Comparison of ENCODE assay signal across 9 cellular contexts in the genomic region with DNA sequence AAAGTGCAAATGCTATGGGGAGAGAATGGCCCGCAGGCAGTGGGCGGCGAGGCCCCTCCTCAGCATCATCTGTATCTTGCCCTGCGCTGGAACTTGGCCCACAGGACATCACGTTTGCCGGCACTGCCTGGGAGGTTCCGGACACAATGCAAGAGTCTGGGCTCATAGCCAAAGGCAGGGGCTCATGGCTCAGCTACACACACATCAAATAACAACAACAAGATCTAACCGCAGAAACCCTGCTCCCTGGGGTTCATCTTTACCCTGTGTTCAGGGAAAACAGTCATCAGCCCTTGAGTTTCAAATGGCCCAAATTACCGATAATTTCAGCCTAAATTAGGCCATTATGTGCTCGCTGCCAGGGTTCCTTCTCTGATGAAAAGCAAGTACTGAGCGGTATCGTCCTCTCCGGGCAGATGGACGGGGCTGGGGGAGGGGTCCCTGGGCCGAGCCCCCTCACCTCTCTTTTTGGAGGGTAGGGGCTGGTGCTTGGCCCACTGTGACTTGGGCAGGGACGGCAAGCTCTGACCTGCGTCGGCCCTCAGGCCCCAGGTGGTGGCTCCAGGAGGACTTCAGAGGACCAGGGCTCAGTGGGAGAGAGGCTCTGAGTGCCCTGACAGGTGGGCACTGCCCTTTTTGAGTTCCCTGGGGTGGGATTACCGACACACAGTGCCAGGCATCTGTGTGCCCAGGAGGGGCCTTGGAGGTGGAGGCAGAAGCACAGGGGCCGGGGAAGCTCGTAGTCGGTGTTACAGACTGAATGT. TPM values are rescaled to one million over a fixed set of nuclear protein-coding genes. Genes with fewer than 3 reads are reported as not detected.
A peak's percentile ranks its signal among the peaks of the same experiment; 100 is the strongest.
DNase-seq lines count a peak whose midpoint lies in the region; ATAC-seq, FAIRE-seq and TF ChIP-seq lines count a peak whose summit lies in the region.
"Had no signal": no experiment of that assay in that cellular context is flagged by ENCODE, and none has a peak within 500 bp of the region (broad histone marks: within the 10 kb centered on the region; RNA-seq: fewer than 3 reads in every experiment).

No MANE protein-coding gene starts in this region.

- H3K27ac Mint-ChIP-seq in effector memory CD8-positive, alpha-beta T cell, result no peak overlapping the region
- H3K27ac Mint-ChIP-seq: T-helper 1 cell treated with Interleukin-12 subunit alpha and Interleukin-12 subunit beta and Interleukin-4 antibody, amounts not matched to agents 30 μg/mL and 1 μg/mL, for 36 hours had no signal

- H3K27me3 Mint-ChIP-seq in effector memory CD8-positive, alpha-beta T cell, result peaks cover 43 to 97% of the 10 kb centered on the region in 2 donors

- DNase-seq in AG08396 (ENCODE audit: low spot score) (peak; percentile 94), NCI-H1417 treated with DMSO at 0.1 percent for 48 hours (lab: John Stamatoyannopoulos, UW) (peak; percentile 72), astrocyte of the hippocampus (ENCODE audit: low read depth, low spot score) (peak; percentile 96), kidney tubule cell (ENCODE audit: low spot score) (peak; percentile 63), GM12892 (ENCODE audit: insufficient read length) (no peak)
- DNase-seq in activated CD4-positive, CD25-positive, alpha-beta regulatory T cell treated with anti-CD3 and anti-CD28 coated beads, Interleukin-2, amount 50 U/mL, for 72 hours, result no peak
- no peak for DNase-seq in effector memory CD8-positive, alpha-beta T cell
- DNase-seq in activated naive CD4-positive, alpha-beta T cell treated with Interleukin-2 at 50 U/mL for 16 hours, result no peak

- no peak overlapping the region for H3K4me3 Mint-ChIP-seq in effector memory CD8-positive, alpha-beta T cell
- H3K4me3 Mint-ChIP-seq: T-helper 1 cell treated with Interleukin-12 subunit alpha and Interleukin-12 subunit beta and Interleukin-4 antibody, amounts not matched to agents 30 μg/mL and 1 μg/mL, for 36 hours had no signal

- H3K9me3 Mint-ChIP-seq in effector memory CD8-positive, alpha-beta T cell, result no peaks in the 10 kb centered on the region
- H3K9me3 Mint-ChIP-seq: T-helper 1 cell treated with Interleukin-12 subunit alpha and Interleukin-12 subunit beta and Interleukin-4 antibody, amounts not matched to agents 30 μg/mL and 1 μg/mL, for 36 hours had no signal

- no peak for TF ChIP-seq POLR2A in GM12892 (IDR thresholded peaks at IDR 0.05; ENCODE audit: low read depth, low read length)

- H3K36me3 Mint-ChIP-seq in effector memory CD8-positive, alpha-beta T cell (ENCODE audit: insufficient read depth), result no peaks in the 10 kb centered on the region

- H3K4me1 Mint-ChIP-seq in effector memory CD8-positive, alpha-beta T cell (ENCODE audit: low read depth in 2 of 2), result no peaks in the 10 kb centered on the region

- FAIRE-seq in GM12892 (lab: Jason Lieb, UNC), result no peak

- ATAC-seq in effector memory CD8-positive, alpha-beta T cell (replicated peaks), result no peak

RNA-seq across cellular contexts. Expression of a gene that starts 25.0 kb away (rescaled TPM):
- not detected for polyA plus RNA-seq in GM12892 (2012; ENCODE audit: missing spikeins)

Comparison
In these comparisons a context has a peak if more than half of its experiments do, and no peak if none do; other contexts are left out.
1. DNase-seq: peak in AG08396 (single experiment), NCI-H1417 treated with DMSO at 0.1 percent for 48 hours (single experiment), astrocyte of the hippocampus (single experiment) and kidney tubule cell (single experiment); none in activated CD4-positive, CD25-positive, alpha-beta regulatory T cell treated with anti-CD3 and anti-CD28 coated beads, Interleukin-2, amount 50 U/mL, for 72 hours (single experiment), effector memory CD8-positive, alpha-beta T cell (0 of 3), GM12892 (single experiment) and activated naive CD4-positive, alpha-beta T cell treated with Interleukin-2 at 50 U/mL for 16 hours (single experiment).